1 cellular context compared by ENCODE assay signal in genomic region chr5:132884548-132884947, GRCh38.
TF ChIP-seq lines count a peak whose summit lies in the region.

No MANE protein-coding gene starts in this region.

TF ChIP-seq in GM23338, 12 proteins besides CTCF, POLR2A, EP300 and RAD21 (continued from another document):
- TF ChIP-seq, protein P1, sequence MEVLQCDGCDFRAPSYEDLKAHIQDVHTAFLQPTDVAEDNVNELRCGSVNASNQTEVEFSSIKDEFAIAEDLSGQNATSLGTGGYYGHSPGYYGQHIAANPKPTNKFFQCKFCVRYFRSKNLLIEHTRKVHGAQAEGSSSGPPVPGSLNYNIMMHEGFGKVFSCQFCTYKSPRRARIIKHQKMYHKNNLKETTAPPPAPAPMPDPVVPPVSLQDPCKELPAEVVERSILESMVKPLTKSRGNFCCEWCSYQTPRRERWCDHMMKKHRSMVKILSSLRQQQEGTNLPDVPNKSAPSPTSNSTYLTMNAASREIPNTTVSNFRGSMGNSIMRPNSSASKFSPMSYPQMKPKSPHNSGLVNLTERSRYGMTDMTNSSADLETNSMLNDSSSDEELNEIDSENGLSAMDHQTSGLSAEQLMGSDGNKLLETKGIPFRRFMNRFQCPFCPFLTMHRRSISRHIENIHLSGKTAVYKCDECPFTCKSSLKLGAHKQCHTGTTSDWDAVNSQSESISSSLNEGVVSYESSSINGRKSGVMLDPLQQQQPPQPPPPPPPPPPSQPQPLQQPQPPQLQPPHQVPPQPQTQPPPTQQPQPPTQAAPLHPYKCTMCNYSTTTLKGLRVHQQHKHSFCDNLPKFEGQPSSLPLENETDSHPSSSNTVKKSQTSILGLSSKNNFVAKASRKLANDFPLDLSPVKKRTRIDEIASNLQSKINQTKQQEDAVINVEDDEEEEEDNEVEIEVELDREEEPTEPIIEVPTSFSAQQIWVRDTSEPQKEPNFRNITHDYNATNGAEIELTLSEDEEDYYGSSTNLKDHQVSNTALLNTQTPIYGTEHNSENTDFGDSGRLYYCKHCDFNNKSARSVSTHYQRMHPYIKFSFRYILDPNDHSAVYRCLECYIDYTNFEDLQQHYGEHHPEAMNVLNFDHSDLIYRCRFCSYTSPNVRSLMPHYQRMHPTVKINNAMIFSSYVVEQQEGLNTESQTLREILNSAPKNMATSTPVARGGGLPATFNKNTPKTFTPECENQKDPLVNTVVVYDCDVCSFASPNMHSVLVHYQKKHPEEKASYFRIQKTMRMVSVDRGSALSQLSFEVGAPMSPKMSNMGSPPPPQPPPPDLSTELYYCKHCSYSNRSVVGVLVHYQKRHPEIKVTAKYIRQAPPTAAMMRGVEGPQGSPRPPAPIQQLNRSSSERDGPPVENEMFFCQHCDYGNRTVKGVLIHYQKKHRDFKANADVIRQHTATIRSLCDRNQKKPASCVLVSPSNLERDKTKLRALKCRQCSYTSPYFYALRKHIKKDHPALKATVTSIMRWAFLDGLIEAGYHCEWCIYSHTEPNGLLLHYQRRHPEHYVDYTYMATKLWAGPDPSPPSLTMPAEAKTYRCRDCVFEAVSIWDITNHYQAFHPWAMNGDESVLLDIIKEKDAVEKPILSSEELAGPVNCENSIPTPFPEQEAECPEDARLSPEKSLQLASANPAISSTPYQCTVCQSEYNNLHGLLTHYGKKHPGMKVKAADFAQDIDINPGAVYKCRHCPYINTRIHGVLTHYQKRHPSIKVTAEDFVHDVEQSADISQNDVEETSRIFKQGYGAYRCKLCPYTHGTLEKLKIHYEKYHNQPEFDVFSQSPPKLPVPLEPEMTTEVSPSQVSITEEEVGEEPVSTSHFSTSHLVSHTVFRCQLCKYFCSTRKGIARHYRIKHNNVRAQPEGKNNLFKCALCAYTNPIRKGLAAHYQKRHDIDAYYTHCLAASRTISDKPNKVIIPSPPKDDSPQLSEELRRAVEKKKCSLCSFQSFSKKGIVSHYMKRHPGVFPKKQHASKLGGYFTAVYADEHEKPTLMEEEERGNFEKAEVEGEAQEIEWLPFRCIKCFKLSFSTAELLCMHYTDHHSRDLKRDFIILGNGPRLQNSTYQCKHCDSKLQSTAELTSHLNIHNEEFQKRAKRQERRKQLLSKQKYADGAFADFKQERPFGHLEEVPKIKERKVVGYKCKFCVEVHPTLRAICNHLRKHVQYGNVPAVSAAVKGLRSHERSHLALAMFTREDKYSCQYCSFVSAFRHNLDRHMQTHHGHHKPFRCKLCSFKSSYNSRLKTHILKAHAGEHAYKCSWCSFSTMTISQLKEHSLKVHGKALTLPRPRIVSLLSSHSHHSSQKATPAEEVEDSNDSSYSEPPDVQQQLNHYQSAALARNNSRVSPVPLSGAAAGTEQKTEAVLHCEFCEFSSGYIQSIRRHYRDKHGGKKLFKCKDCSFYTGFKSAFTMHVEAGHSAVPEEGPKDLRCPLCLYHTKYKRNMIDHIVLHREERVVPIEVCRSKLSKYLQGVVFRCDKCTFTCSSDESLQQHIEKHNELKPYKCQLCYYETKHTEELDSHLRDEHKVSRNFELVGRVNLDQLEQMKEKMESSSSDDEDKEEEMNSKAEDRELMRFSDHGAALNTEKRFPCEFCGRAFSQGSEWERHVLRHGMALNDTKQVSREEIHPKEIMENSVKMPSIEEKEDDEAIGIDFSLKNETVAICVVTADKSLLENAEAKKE (CRISPR knock-in tag; IDR thresholded peaks at IDR 0.05) = no peak
- no peak for TF ChIP-seq JUNB (IDR thresholded peaks at IDR 0.05; ENCODE audit: unreplicated experiment)
- TF ChIP-seq EZH2phosphoT487 (IDR thresholded peaks at IDR 0.05; ENCODE audit: unreplicated experiment) = no peak
- no peak for TF ChIP-seq POLR2AphosphoS5 (IDR thresholded peaks at IDR 0.05; ENCODE audit: low read depth)
- TF ChIP-seq EZH2 (IDR thresholded peaks at IDR 0.05; ENCODE audit: low read depth, unreplicated experiment) = no peak
- TF ChIP-seq STAT1 (IDR thresholded peaks at IDR 0.05; ENCODE audit: unreplicated experiment) = no peak
- no peak for TF ChIP-seq CREB1 (CRISPR knock-in tag; IDR thresholded peaks at IDR 0.05; ENCODE audit: low read depth)
- TF ChIP-seq ZNF331 (CRISPR knock-in tag; IDR thresholded peaks at IDR 0.05; ENCODE audit: low read depth) = no peak
- TF ChIP-seq, protein P2, sequence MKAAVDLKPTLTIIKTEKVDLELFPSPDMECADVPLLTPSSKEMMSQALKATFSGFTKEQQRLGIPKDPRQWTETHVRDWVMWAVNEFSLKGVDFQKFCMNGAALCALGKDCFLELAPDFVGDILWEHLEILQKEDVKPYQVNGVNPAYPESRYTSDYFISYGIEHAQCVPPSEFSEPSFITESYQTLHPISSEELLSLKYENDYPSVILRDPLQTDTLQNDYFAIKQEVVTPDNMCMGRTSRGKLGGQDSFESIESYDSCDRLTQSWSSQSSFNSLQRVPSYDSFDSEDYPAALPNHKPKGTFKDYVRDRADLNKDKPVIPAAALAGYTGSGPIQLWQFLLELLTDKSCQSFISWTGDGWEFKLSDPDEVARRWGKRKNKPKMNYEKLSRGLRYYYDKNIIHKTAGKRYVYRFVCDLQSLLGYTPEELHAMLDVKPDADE (IDR thresholded peaks at IDR 0.05) = no peak
- TF ChIP-seq ZNF114 (CRISPR knock-in tag; IDR thresholded peaks at IDR 0.05) = no peak
